16 cellular contexts compared by ENCODE assay signal in genomic region chr10:70956029-70956759, GRCh38.
A peak's percentile ranks its signal among the peaks of the same experiment; 100 is the strongest.
DNase-seq lines count a peak whose midpoint lies in the region; ATAC-seq and TF ChIP-seq lines count a peak whose summit lies in the region.
"Had no signal": no experiment of that assay in that cellular context is flagged by ENCODE, and none has a peak within 500 bp of the region (broad histone marks: within the 10 kb centered on the region; RNA-seq: fewer than 3 reads in every experiment).

No MANE protein-coding gene starts in this region.

- H2AK5ac ChIP-seq in mesendoderm (ENCODE audit: low read length): no peak overlapping the region

- POLR2A ChIA-PET in naive thymus-derived CD4-positive, alpha-beta T cell (lab: Charles Lee): no interaction called here

- H2BK5ac ChIP-seq in mesendoderm (ENCODE audit: low read length): no peak overlapping the region

- no peak overlapping the region for H4K5ac ChIP-seq in mesendoderm (ENCODE audit: low read length)

- DNase-seq in KBM-7 (peak; percentile 11), astrocyte of the spinal cord (ENCODE audit: low read depth, low spot score) (no peak), mesendoderm (peak; percentile 80), NCI-H2227 treated with DMSO at 0.1 percent for 48 hours (lab: John Stamatoyannopoulos, UW) (no peak), T-helper 2 cell (no peak)
- DNase-seq in naive thymus-derived CD4-positive, alpha-beta T cell: no peak
- DNase-seq: activated CD4-positive, alpha-beta T cell treated with anti-CD3 and anti-CD28 coated beads for 4 hours; activated T-cell treated with anti-CD3 and anti-CD28 coated beads, Interleukin-2, amount 50 U/mL, for 48 hours; adrenal gland; MM.1S; stimulated activated naive CD8-positive, alpha-beta T cell treated with anti-CD3 and anti-CD28 coated beads, Interleukin-15, Interleukin-2, amounts not matched to agents 100 U/mL and 50 U/mL, for 24 hours; SW 1271 had no signal

- H3K56ac ChIP-seq in mesendoderm (ENCODE audit: low read length): no peak overlapping the region

- peak; percentile 42 for TF ChIP-seq CTCF in GM12873 (IDR thresholded peaks at IDR 0.05; ENCODE audit: insufficient read depth, low read depth, low read length, missing control alignments)
- peak; percentile 11 for TF ChIP-seq CTCF in astrocyte of the spinal cord (IDR thresholded peaks at IDR 0.05; ENCODE audit: low read depth, low read length)

- in situ Hi-C loops in KBM-7 (cut with MboI; ENCODE audit: low pct_unique_long_range_greater_than_20kb, low sequenced_read_pairs): no loop called here
- in situ Hi-C loops in astrocyte of the spinal cord (cut with HindIII; ENCODE audit: low sequenced_read_pairs): no loop called here

- WGBS in mesendoderm (ENCODE audit: extremely low coverage, insufficient coverage, low lambda C conversion rate): no CpG with 5 or more reads among the region's 7 CpGs

- no peaks in the 10 kb centered on the region for H3K4me1 ChIP-seq in mesendoderm (ENCODE audit: control insufficient read depth, low read depth, low read length)
- no peaks in the 10 kb centered on the region for H3K4me1 ChIP-seq in naive thymus-derived CD4-positive, alpha-beta T cell (ENCODE audit: control insufficient read depth in 2 of 2, insufficient read depth in 2 of 2, low read length in 2 of 2)
- H3K4me1 ChIP-seq: adrenal gland had no signal

- H2BK120ac ChIP-seq in mesendoderm (ENCODE audit: low read depth, low read length): no peak overlapping the region

- H3K27ac ChIP-seq in mesendoderm (ENCODE audit: low read depth, low read length): no peak overlapping the region
- no peak overlapping the region for H3K27ac ChIP-seq in naive thymus-derived CD4-positive, alpha-beta T cell (ENCODE audit: low read depth, low read length)
- H3K27ac ChIP-seq: adrenal gland, neutrophil had no signal

- H3K4me1 Mint-ChIP-seq in naive thymus-derived CD4-positive, alpha-beta T cell: no peaks in the 10 kb centered on the region
- H3K4me1 Mint-ChIP-seq: memory B cell had no signal

- H4K8ac ChIP-seq in mesendoderm (ENCODE audit: low read depth, low read length): no peak overlapping the region

- no peaks in the 10 kb centered on the region for H3K36me3 Mint-ChIP-seq in naive thymus-derived CD4-positive, alpha-beta T cell
- H3K36me3 Mint-ChIP-seq: memory B cell had no signal

- no peak overlapping the region for H3K27ac Mint-ChIP-seq in naive thymus-derived CD4-positive, alpha-beta T cell
- H3K27ac Mint-ChIP-seq: memory B cell had no signal

- CTCF ChIA-PET in naive thymus-derived CD4-positive, alpha-beta T cell (lab: Charles Lee): no interaction called here

- no peak overlapping the region for H3K23ac ChIP-seq in mesendoderm (ENCODE audit: low read length)

- no peaks in the 10 kb centered on the region for H3K79me2 ChIP-seq in mesendoderm (ENCODE audit: control insufficient read depth, insufficient read depth, low read length)

- H3K27me3 Mint-ChIP-seq in naive thymus-derived CD4-positive, alpha-beta T cell: peaks cover 0 to 5% (median 0%) of the 10 kb centered on the region in 5 donors

- H3K18ac ChIP-seq in mesendoderm (ENCODE audit: low read length): no peak overlapping the region

- no peak overlapping the region for H3K4ac ChIP-seq in mesendoderm (ENCODE audit: low read depth, low read length)

- H3K9ac ChIP-seq in mesendoderm (ENCODE audit: low read length): no peak overlapping the region

- H3K79me1 ChIP-seq in mesendoderm (ENCODE audit: low read length): no peaks in the 10 kb centered on the region

- H3K9me3 Mint-ChIP-seq in naive thymus-derived CD4-positive, alpha-beta T cell: no peaks in the 10 kb centered on the region
- H3K9me3 Mint-ChIP-seq: memory B cell had no signal

- intact Hi-C loops in naive thymus-derived CD4-positive, alpha-beta T cell (cut with micrococcal nuclease): no loop called here

- no peaks in the 10 kb centered on the region for H3K27me3 ChIP-seq in mesendoderm (ENCODE audit: insufficient read depth, low read length, poor library complexity)
- no peaks in the 10 kb centered on the region for H3K27me3 ChIP-seq in naive thymus-derived CD4-positive, alpha-beta T cell (ENCODE audit: control insufficient read depth in 2 of 2, insufficient read depth in 2 of 2, low read length in 2 of 2)
- H3K27me3 ChIP-seq: adrenal gland, neutrophil had no signal

- H3K4me3 ChIP-seq in astrocyte of the spinal cord (ENCODE audit: low read depth, low read length): no peak overlapping the region
- H3K4me3 ChIP-seq in mesendoderm (ENCODE audit: low read length): no peak overlapping the region
- no peak overlapping the region for H3K4me3 ChIP-seq in naive thymus-derived CD4-positive, alpha-beta T cell (ENCODE audit: low read length)
- H3K4me3 ChIP-seq: adrenal gland had no signal

- no peaks in the 10 kb centered on the region for H3K9me3 ChIP-seq in naive thymus-derived CD4-positive, alpha-beta T cell (ENCODE audit: control insufficient read depth in 2 of 3, low read length in 3 of 3)
- H3K9me3 ChIP-seq: adrenal gland, neutrophil had no signal

- no peak overlapping the region for H2BK15ac ChIP-seq in mesendoderm (replicated peaks; ENCODE audit: low read depth)

- no peak for ATAC-seq in HG03571 (IDR thresholded peaks at IDR 0.05; ENCODE audit: unreplicated experiment)
- no peak for ATAC-seq in naive thymus-derived CD4-positive, alpha-beta T cell
- ATAC-seq: stimulated activated naive CD8-positive, alpha-beta T cell treated with anti-CD3 and anti-CD28 coated beads, Interleukin-15, Interleukin-2, amounts not matched to agents 100 U/mL and 50 U/mL, for 24 hours had no signal

- no peaks in the 10 kb centered on the region for H3K36me3 ChIP-seq in mesendoderm (ENCODE audit: control insufficient read depth, insufficient read depth, low read length)
- no peaks in the 10 kb centered on the region for H3K36me3 ChIP-seq in naive thymus-derived CD4-positive, alpha-beta T cell (ENCODE audit: control insufficient read depth in 2 of 3, insufficient read depth in 3 of 3, low read length in 3 of 3)
- H3K36me3 ChIP-seq: adrenal gland, neutrophil had no signal

- H3K4me2 ChIP-seq in mesendoderm (ENCODE audit: low read length): no peak overlapping the region

- H3K4me3 Mint-ChIP-seq in naive thymus-derived CD4-positive, alpha-beta T cell: no peak overlapping the region
- H3K4me3 Mint-ChIP-seq: memory B cell had no signal

Comparison
In these comparisons a context has a peak if more than half of its experiments do, and no peak if none do; other contexts are left out.
1. DNase-seq: peak in KBM-7 (single experiment) and mesendoderm (single experiment); none in astrocyte of the spinal cord (single experiment), NCI-H2227 treated with DMSO at 0.1 percent for 48 hours (single experiment), naive thymus-derived CD4-positive, alpha-beta T cell (0 of 9) and T-helper 2 cell (0 of 5).